Comparison of ENCODE assay signal across 12 cellular contexts in the genomic region with DNA sequence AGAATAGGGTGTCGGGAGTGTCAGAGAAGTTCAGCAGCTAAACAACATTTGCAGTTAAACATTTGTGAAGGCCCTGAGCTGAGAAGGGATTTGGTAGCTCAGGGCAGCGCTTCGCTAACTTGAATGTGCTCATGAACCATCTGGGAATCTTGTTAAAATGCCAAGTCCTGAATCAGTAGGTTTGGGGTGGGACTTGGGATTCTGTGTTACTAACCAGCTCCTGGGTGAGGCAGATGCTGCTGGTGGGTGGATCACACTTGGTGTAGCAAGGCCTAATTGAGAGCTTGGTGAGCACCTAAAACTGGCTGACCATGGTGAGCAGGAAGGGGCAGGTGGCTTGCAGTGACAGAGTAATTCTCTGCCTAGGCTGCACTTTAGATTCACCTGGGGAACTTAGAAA. TPM values are rescaled to one million over a fixed set of nuclear protein-coding genes. Genes with fewer than 3 reads are reported as not detected.
DNase-seq lines count a peak whose midpoint lies in the region; ATAC-seq and TF ChIP-seq lines count a peak whose summit lies in the region.
"Had no signal": no experiment of that assay in that cellular context is flagged by ENCODE, and none has a peak within 500 bp of the region (broad histone marks: within the 10 kb centered on the region; RNA-seq: fewer than 3 reads in every experiment).

No MANE protein-coding gene starts in this region.

- H3K9me3 Mint-ChIP-seq in activated CD8-positive, alpha-beta T cell treated with anti-CD3 and anti-CD28 coated beads, Interleukin-2, amount 10 ng/mL, durations not matched to agents 7 days and 5 days (ENCODE audit: insufficient read depth), result no peaks in the 10 kb centered on the region

- H3K4me1 Mint-ChIP-seq in activated CD8-positive, alpha-beta T cell treated with anti-CD3 and anti-CD28 coated beads, Interleukin-2, amount 10 ng/mL, durations not matched to agents 7 days and 5 days (ENCODE audit: low read depth), result peaks cover 35% of the 10 kb centered on the region

- no peaks in the 10 kb centered on the region for H3K9me3 ChIP-seq in transverse colon
- H3K9me3 ChIP-seq: Caco-2, colonic mucosa, thoracic aorta had no signal

- no peak overlapping the region for H3K27ac Mint-ChIP-seq in activated CD8-positive, alpha-beta T cell treated with anti-CD3 and anti-CD28 coated beads, Interleukin-2, amount 10 ng/mL, durations not matched to agents 7 days and 5 days

- TF ChIP-seq EP300 in transverse colon (IDR thresholded peaks at IDR 0.05; ENCODE audit: low read depth), result no peak

- no peak for ATAC-seq in HG02870 (IDR thresholded peaks at IDR 0.05; ENCODE audit: unreplicated experiment)
- no peak for ATAC-seq in activated CD8-positive, alpha-beta T cell treated with anti-CD3 and anti-CD28 coated beads, Interleukin-2, amount 10 ng/mL, durations not matched to agents 7 days and 5 days

- H3K27me3 ChIP-seq in BJ (ENCODE audit: control insufficient read depth, insufficient read depth, low read length), result no peaks in the 10 kb centered on the region
- no peaks in the 10 kb centered on the region for H3K27me3 ChIP-seq in transverse colon
- H3K27me3 ChIP-seq: colonic mucosa had no signal

- intact Hi-C loops in transverse colon (cut with DNase I; ENCODE audit: low total_unique reads), result no loop called here

- H3K36me3 ChIP-seq in BJ (ENCODE audit: control insufficient read depth, insufficient read depth, low read length), result no peaks in the 10 kb centered on the region
- H3K36me3 ChIP-seq in transverse colon, result no peaks in the 10 kb centered on the region
- H3K36me3 ChIP-seq: colonic mucosa, thoracic aorta had no signal

- POLR2A ChIA-PET in BJ (lab: Charles Lee), result no interaction called here
- POLR2A ChIA-PET in activated CD8-positive, alpha-beta T cell treated with anti-CD3 and anti-CD28 coated beads, Interleukin-2, amount 10 ng/mL, durations not matched to agents 7 days and 5 days (lab: Charles Lee), result no interaction called here

- CTCF ChIA-PET in BJ (lab: Yijun Ruan, JAX), result interaction anchor here (0.9 to 1.5 kb wide), 2 partner anchors 21 to 27 kb away, joined by 4 read pairs; no protein-coding TSS in a partner anchor
- CTCF ChIA-PET in activated CD8-positive, alpha-beta T cell treated with anti-CD3 and anti-CD28 coated beads, Interleukin-2, amount 10 ng/mL, durations not matched to agents 7 days and 5 days (lab: Charles Lee), result interaction anchor here (2.3 kb wide), 1 partner anchor 13 kb away, joined by 12 read pairs; no protein-coding TSS in a partner anchor

- no peak for TF ChIP-seq POLR2A in transverse colon (IDR thresholded peaks at IDR 0.05)

- 66 to 70% methylated on average over 3 of the region's 3 CpGs for WGBS in transverse colon (ENCODE audit: low coverage in 1 of 2), 2 donors

- no peak overlapping the region for H3K27ac ChIP-seq in transverse colon
- H3K27ac ChIP-seq: colonic mucosa, thoracic aorta had no signal

- TF ChIP-seq CTCF in BJ (IDR thresholded peaks at IDR 0.05; ENCODE audit: insufficient read depth, low read depth, low read length), result no peak
- TF ChIP-seq CTCF in choroid plexus epithelial cell (conservative IDR thresholded peaks at IDR 0.05; ENCODE audit: low read depth, low read length), result no peak
- TF ChIP-seq CTCF in transverse colon (IDR thresholded peaks at IDR 0.05), result no peak

- peaks cover 33% of the 10 kb centered on the region for H3K36me3 Mint-ChIP-seq in activated CD8-positive, alpha-beta T cell treated with anti-CD3 and anti-CD28 coated beads, Interleukin-2, amount 10 ng/mL, durations not matched to agents 7 days and 5 days (ENCODE audit: low read depth)

- H3K4me1 ChIP-seq in transverse colon, result peaks cover 0 to 49% (median 13%) of the 10 kb centered on the region in 4 donors
- H3K4me1 ChIP-seq: colonic mucosa had no signal

- no peak overlapping the region for H3K4me3 ChIP-seq in BJ (ENCODE audit: low read depth, low read length)
- no peak overlapping the region for H3K4me3 ChIP-seq in choroid plexus epithelial cell (ENCODE audit: low read depth, low read length)
- H3K4me3 ChIP-seq in transverse colon, result no peak overlapping the region
- H3K4me3 ChIP-seq: colonic mucosa, thoracic aorta had no signal

- DNase-seq in BJ (ENCODE audit: low read depth) (peak; percentile 75), NCI-H1694 (lab: John Stamatoyannopoulos, UW) (peak; percentile 92), choroid plexus epithelial cell (ENCODE audit: low read depth) (peak; percentile 56), left kidney (ENCODE audit: low read depth, low spot score) (peak; percentile 11), transverse colon (no peak), Kasumi-1 (lab: John Stamatoyannopoulos, UW) (no peak)
- DNase-seq in activated CD8-positive, alpha-beta T cell treated with anti-CD3 and anti-CD28 coated beads, Interleukin-2, amount 10 ng/mL, durations not matched to agents 7 days and 5 days, result no peak
- DNase-seq: Caco-2, colonic mucosa, NCI-H774 had no signal

- H3K4me3 Mint-ChIP-seq in activated CD8-positive, alpha-beta T cell treated with anti-CD3 and anti-CD28 coated beads, Interleukin-2, amount 10 ng/mL, durations not matched to agents 7 days and 5 days, result no peak overlapping the region

- H3K27me3 Mint-ChIP-seq in activated CD8-positive, alpha-beta T cell treated with anti-CD3 and anti-CD28 coated beads, Interleukin-2, amount 10 ng/mL, durations not matched to agents 7 days and 5 days (ENCODE audit: low read depth), result no peaks in the 10 kb centered on the region

- in situ Hi-C loops in transverse colon (cut with MboI; ENCODE audit: low pct_ligation_motif_present in 1 of 4, low pct_unique_long_range_greater_than_20kb in 1 of 4, low sequenced_read_pairs in 3 of 4), result no loop called here

RNA-seq across cellular contexts. Expression of a gene that starts 5.9 kb away (rescaled TPM):
- 46.2 and 60.9 TPM in 2 replicates for polyA plus RNA-seq in BJ (2011; rRNA removed)
- 26.6 and 38.0 TPM in 2 replicates for polyA minus RNA-seq in BJ (2011; rRNA and poly(A)+ RNA removed)
- 10 to 100 TPM; 58.5 to 60.9 TPM for total RNA-seq in activated CD8-positive, alpha-beta T cell treated with anti-CD3 and anti-CD28 coated beads, Interleukin-2, amount 10 ng/mL, durations not matched to agents 7 days and 5 days
- 10 to 100 TPM; 32.2 to 55.8 (median 45.8) TPM for total RNA-seq in transverse colon

RNA-seq across cellular contexts. Expression of a gene that starts 38.6 kb away (rescaled TPM):
- 33.5 and 46.8 TPM in 2 replicates for polyA plus RNA-seq in BJ (2011; rRNA removed)
- polyA minus RNA-seq in BJ (2011; rRNA and poly(A)+ RNA removed), result 27.0 and 45.6 TPM in 2 replicates
- 10 to 100 TPM; 47.0 to 55.2 TPM for total RNA-seq in activated CD8-positive, alpha-beta T cell treated with anti-CD3 and anti-CD28 coated beads, Interleukin-2, amount 10 ng/mL, durations not matched to agents 7 days and 5 days
- 10 to 100 TPM; 29.2 to 42.2 (median 36.7) TPM for total RNA-seq in transverse colon

RNA-seq across cellular contexts. Expression of a gene that starts 38.7 kb away (rescaled TPM):
- 12.7 and 23.5 TPM in 2 replicates for polyA plus RNA-seq in BJ (2011; rRNA removed)
- 6.6 and 10.0 TPM in 2 replicates for polyA minus RNA-seq in BJ (2011; rRNA and poly(A)+ RNA removed)
- 10 to 100 TPM; 17.3 to 17.9 TPM for total RNA-seq in activated CD8-positive, alpha-beta T cell treated with anti-CD3 and anti-CD28 coated beads, Interleukin-2, amount 10 ng/mL, durations not matched to agents 7 days and 5 days
- total RNA-seq in transverse colon, result 10 to 100 TPM; 15.5 to 85.7 (median 36.6) TPM

Comparison
In these comparisons a context has a peak if more than half of its experiments do, and no peak if none do; other contexts are left out.
1. DNase-seq: peak in BJ (single experiment), NCI-H1694 (single experiment), choroid plexus epithelial cell (single experiment) and left kidney (single experiment); none in activated CD8-positive, alpha-beta T cell treated with anti-CD3 and anti-CD28 coated beads, Interleukin-2, amount 10 ng/mL, durations not matched to agents 7 days and 5 days (single experiment), transverse colon (single experiment) and Kasumi-1 (0 of 2).